Comparison of ENCODE assay signal across 1 cellular context in the genomic region with DNA sequence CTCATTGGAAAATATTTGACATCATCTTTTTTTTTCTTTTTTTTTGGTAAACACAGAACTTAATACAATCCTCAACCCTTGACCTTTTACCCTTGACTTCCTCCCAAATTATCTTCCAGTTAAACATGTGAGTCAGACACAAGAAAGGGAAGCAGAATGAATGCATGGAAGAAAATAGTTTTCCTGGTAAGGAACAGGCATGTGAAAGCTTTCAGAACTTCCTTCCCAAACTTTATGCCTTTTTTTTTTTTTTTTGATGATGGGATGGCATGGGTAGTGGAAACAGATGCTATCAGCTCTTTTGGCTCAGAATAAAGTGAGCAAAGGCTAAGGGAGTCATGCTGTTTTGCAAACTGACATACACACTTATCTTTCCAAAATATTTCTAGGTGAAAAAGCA.
TF ChIP-seq lines count a peak whose summit lies in the region.

No MANE protein-coding gene starts in this region.

TF ChIP-seq in SK-N-SH, 30 proteins besides CTCF, POLR2A, EP300 and RAD21 (continued from another document):
- TF ChIP-seq, protein P1, sequence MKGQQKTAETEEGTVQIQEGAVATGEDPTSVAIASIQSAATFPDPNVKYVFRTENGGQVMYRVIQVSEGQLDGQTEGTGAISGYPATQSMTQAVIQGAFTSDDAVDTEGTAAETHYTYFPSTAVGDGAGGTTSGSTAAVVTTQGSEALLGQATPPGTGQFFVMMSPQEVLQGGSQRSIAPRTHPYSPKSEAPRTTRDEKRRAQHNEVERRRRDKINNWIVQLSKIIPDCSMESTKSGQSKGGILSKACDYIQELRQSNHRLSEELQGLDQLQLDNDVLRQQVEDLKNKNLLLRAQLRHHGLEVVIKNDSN (IDR thresholded peaks at IDR 0.05; ENCODE audit: borderline replicate concordance, low read depth) = no peak
